In the genomic region with DNA sequence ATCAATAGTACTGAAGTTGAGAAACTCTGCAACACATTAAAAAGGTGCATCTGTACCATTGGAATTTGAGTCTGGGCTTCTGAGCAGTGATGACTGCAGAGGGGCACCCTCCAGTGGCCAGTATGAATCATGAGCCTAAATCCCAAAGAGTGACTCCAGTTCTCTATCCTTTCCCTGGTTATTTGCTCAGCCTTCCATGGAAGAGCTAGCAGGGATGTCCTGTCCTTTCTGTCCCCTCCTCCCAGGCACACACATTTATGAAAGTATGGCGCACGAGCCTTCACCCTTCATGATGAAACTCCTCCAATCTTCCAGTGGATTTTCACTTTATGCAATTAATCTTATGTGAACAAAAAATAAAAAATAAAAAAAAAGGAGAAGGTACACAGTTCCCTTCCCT, we compare ENCODE assay signal across 9 cellular contexts.
DNase-seq lines count a peak whose midpoint lies in the region; TF ChIP-seq lines count a peak whose summit lies in the region.
"Had no signal": no experiment of that assay in that cellular context is flagged by ENCODE, and none has a peak within 500 bp of the region (broad histone marks: within the 10 kb centered on the region; RNA-seq: fewer than 3 reads in every experiment).

No MANE protein-coding gene starts in this region.

- peak overlapping the region; percentile 13 for H3K9ac ChIP-seq in mesenchymal stem cell (ENCODE audit: low read length)

- H3K27me3 Mint-ChIP-seq in brain, result peaks cover 3% of the 10 kb centered on the region

- no peak overlapping the region for H3K27ac ChIP-seq in DOHH2 (ENCODE audit: low read depth, low read length)
- H3K27ac ChIP-seq in mesenchymal stem cell (ENCODE audit: low read length, poor library complexity, severe bottlenecking), result no peak overlapping the region
- H3K27ac ChIP-seq in suprapubic skin, result no peak overlapping the region
- H3K27ac ChIP-seq: epithelial cell of prostate had no signal

- no peak overlapping the region for H4K8ac ChIP-seq in mesenchymal stem cell (ENCODE audit: low read length)

- H3K36me3 Mint-ChIP-seq in brain, result no peaks in the 10 kb centered on the region

- H2BK120ac ChIP-seq in mesenchymal stem cell (ENCODE audit: low read depth, low read length), result no peak overlapping the region

- no peak overlapping the region for H4K91ac ChIP-seq in mesenchymal stem cell (ENCODE audit: low read length)

- H3K4me1 ChIP-seq in DOHH2 (ENCODE audit: control insufficient read depth, low read length) (no peaks in the 10 kb centered on the region), mesenchymal stem cell (ENCODE audit: control insufficient read depth, insufficient read depth, low read depth, low read length) (peaks cover 2% of the 10 kb centered on the region), suprapubic skin (peaks cover 9% of the 10 kb centered on the region)

- H3K4me2 ChIP-seq in DOHH2 (ENCODE audit: low read length) (no peak overlapping the region), mesenchymal stem cell (ENCODE audit: low read length, poor library complexity, severe bottlenecking) (no peak overlapping the region)

- H3K9me3 ChIP-seq in DOHH2 (ENCODE audit: control insufficient read depth, insufficient read depth, low read length), result no peaks in the 10 kb centered on the region
- H3K9me3 ChIP-seq in mesenchymal stem cell (ENCODE audit: control insufficient read depth, low read length), result no peaks in the 10 kb centered on the region
- no peaks in the 10 kb centered on the region for H3K9me3 ChIP-seq in suprapubic skin

- no peak overlapping the region for H2BK12ac ChIP-seq in mesenchymal stem cell (ENCODE audit: low read length in 2 of 2)

- DNase-seq in mesenchymal stem cell, result peak; percentile 65
- no peak for DNase-seq in suprapubic skin (ENCODE audit: low spot score in 2 of 2)
- DNase-seq in COLO668 (lab: John Stamatoyannopoulos, UW; ENCODE audit: unreplicated experiment), result no peak
- DNase-seq in NOMO-1 treated with DMSO at 0.1 percent for 48 hours (lab: John Stamatoyannopoulos, UW; ENCODE audit: unreplicated experiment), result no peak
- DNase-seq in NCI-H2081 treated with DMSO at 0.1 percent for 48 hours (lab: John Stamatoyannopoulos, UW), result no peak

- no peak for TF ChIP-seq POLR2A in suprapubic skin (IDR thresholded peaks at IDR 0.05)

- H3K27ac Mint-ChIP-seq in brain, result no peak overlapping the region

- WGBS in mesenchymal stem cell, result no CpG with 5 or more reads among the region's 2 CpGs
- 87% methylated on average over 2 of the region's 2 CpGs for WGBS in suprapubic skin

- H3K79me1 ChIP-seq in mesenchymal stem cell (replicated peaks; ENCODE audit: low read length, poor library complexity, severe bottlenecking), result no peaks in the 10 kb centered on the region

- H3K9me3 Mint-ChIP-seq in brain, result no peaks in the 10 kb centered on the region

- H3K4ac ChIP-seq in mesenchymal stem cell (ENCODE audit: low read depth in 1 of 2, low read length in 2 of 2), result no peak overlapping the region

- H3F3A ChIP-seq in DOHH2 (ENCODE audit: control insufficient read depth, insufficient read depth), result no peaks in the 10 kb centered on the region

- H3K36me3 ChIP-seq in DOHH2 (ENCODE audit: control insufficient read depth, low read length) (no peaks in the 10 kb centered on the region), mesenchymal stem cell (ENCODE audit: control insufficient read depth in 1 of 2, insufficient read depth in 2 of 2, low read depth in 1 of 2, low read length in 2 of 2) (no peaks in the 10 kb centered on the region), suprapubic skin (no peaks in the 10 kb centered on the region)

- no peak overlapping the region for H3K4me3 Mint-ChIP-seq in brain

- H3K14ac ChIP-seq in mesenchymal stem cell (ENCODE audit: low read length in 2 of 2), result no peak overlapping the region

- no peak overlapping the region for H3K23ac ChIP-seq in mesenchymal stem cell (ENCODE audit: low read length in 2 of 2)

- no peak overlapping the region for H2BK15ac ChIP-seq in mesenchymal stem cell (ENCODE audit: low read depth, poor library complexity, severe bottlenecking)

- H3K27me3 ChIP-seq in DOHH2 (ENCODE audit: control insufficient read depth, low read length), result peaks cover 13% of the 10 kb centered on the region
- H3K27me3 ChIP-seq in mesenchymal stem cell (ENCODE audit: control insufficient read depth in 1 of 2, insufficient read depth in 1 of 2, low read length in 2 of 2), result peaks cover 0 to 45% of the 10 kb centered on the region in 2 experiments
- peaks cover 7% of the 10 kb centered on the region for H3K27me3 ChIP-seq in suprapubic skin

- H3K4me3 ChIP-seq in DOHH2 (ENCODE audit: low read length) (no peak overlapping the region), mesenchymal stem cell (ENCODE audit: insufficient read depth in 1 of 2, low read depth in 1 of 2, low read length in 2 of 2) (no peak overlapping the region), suprapubic skin (no peak overlapping the region)

- H3K18ac ChIP-seq in mesenchymal stem cell (ENCODE audit: low read depth in 1 of 2, low read length in 2 of 2), result no peak overlapping the region

- H3K79me2 ChIP-seq in DOHH2 (ENCODE audit: control insufficient read depth, low read length), result no peaks in the 10 kb centered on the region

- TF ChIP-seq CTCF in DOHH2 (IDR thresholded peaks at IDR 0.05; ENCODE audit: low read depth, low read length, poor library complexity, severe bottlenecking) (peak; percentile 28), LNCAP (IDR thresholded peaks at IDR 0.05) (peak; percentile 54; the same call in 1 of the 2 replicates), brain (conservative IDR thresholded peaks at IDR 0.05) (peak; percentile 50 to 65), suprapubic skin (IDR thresholded peaks at IDR 0.05) (no peak)

- peaks cover 19% of the 10 kb centered on the region for H3K4me1 Mint-ChIP-seq in brain

- no peak for TF ChIP-seq EP300 in suprapubic skin (IDR thresholded peaks at IDR 0.05)

- no peak overlapping the region for H2AFZ ChIP-seq in mesenchymal stem cell (ENCODE audit: low read depth, low read length)

- no peaks in the 10 kb centered on the region for H3K9me2 ChIP-seq in DOHH2 (replicated peaks; ENCODE audit: control insufficient read depth, low read length)

- H2BK5ac ChIP-seq in mesenchymal stem cell (ENCODE audit: low read depth, low read length, poor library complexity, severe bottlenecking), result no peak overlapping the region

- no peak overlapping the region for H2AK5ac ChIP-seq in mesenchymal stem cell (ENCODE audit: low read length, severe bottlenecking)

- H4K20me1 ChIP-seq in DOHH2 (ENCODE audit: control insufficient read depth, insufficient read depth, low read depth, low read length), result no peaks in the 10 kb centered on the region

Comparison
In these comparisons a context has a peak if more than half of its experiments do, and no peak if none do; other contexts are left out.
1. CTCF ChIP-seq: peak in DOHH2 (single experiment), LNCAP (single experiment) and brain (2 of 2); none in suprapubic skin (0 of 2).